Comparison of ENCODE assay signal across 2 cellular contexts in genomic region chr20:3227936-3228749, GRCh38.
TF ChIP-seq lines count a peak whose summit lies in the region.

No MANE protein-coding gene starts in this region.

TF ChIP-seq in HepG2, 621 proteins besides CTCF, POLR2A, EP300 and RAD21 (continues in another document):
- TF ChIP-seq ZBTB33 (CRISPR knock-in tag; IDR thresholded peaks at IDR 0.05) (peak; percentile 30; the same call in 1 of the 2 replicates), ZBTB25 (CRISPR knock-in tag; IDR thresholded peaks at IDR 0.05) (no peak), GPN1 (CRISPR knock-in tag; IDR thresholded peaks at IDR 0.05; ENCODE audit: borderline replicate concordance) (0 out of 2 replicates have a peak, but pooled peaks have one; percentile 68), ZMYM3 (CRISPR knock-in tag; IDR thresholded peaks at IDR 0.05) (no peak), ARNT (IDR thresholded peaks at IDR 0.05) (no peak), TOE1 (CRISPR knock-in tag; IDR thresholded peaks at IDR 0.05) (no peak), SKIL (CRISPR knock-in tag; IDR thresholded peaks at IDR 0.05; ENCODE audit: borderline replicate concordance) (0 out of 2 replicates have a peak, but pooled peaks have one; percentile 18), KDM3A (CRISPR knock-in tag; IDR thresholded peaks at IDR 0.05; ENCODE audit: low read depth) (no peak), RFX1 (IDR thresholded peaks at IDR 0.05) (no peak), ZNF660 (CRISPR knock-in tag; IDR thresholded peaks at IDR 0.05; ENCODE audit: borderline replicate concordance, low read depth) (no peak), IKZF5 (CRISPR knock-in tag; IDR thresholded peaks at IDR 0.05) (no peak), ZNF263 (CRISPR knock-in tag; IDR thresholded peaks at IDR 0.05) (no peak), PCBP2 (optimal IDR thresholded peaks at IDR 0.05; ENCODE audit: low read depth, low read length, poor library complexity, severe bottlenecking) (no peak), FOXO4 (CRISPR knock-in tag; conservative IDR thresholded peaks at IDR 0.05) (no peak), MTA1 (CRISPR knock-in tag; IDR thresholded peaks at IDR 0.05; ENCODE audit: borderline replicate concordance) (peak; percentile 28; the same call in 1 of the 2 replicates), NFIB (CRISPR knock-in tag; IDR thresholded peaks at IDR 0.05; ENCODE audit: borderline replicate concordance) (no peak), MATR3 (CRISPR knock-in tag; IDR thresholded peaks at IDR 0.05) (0 out of 2 replicates have a peak, but pooled peaks have one; percentile 6)

TF ChIP-seq in WTC11, 78 proteins besides CTCF, POLR2A, EP300 and RAD21:
- no peak for TF ChIP-seq IRF1 (CRISPR knock-in tag; IDR thresholded peaks at IDR 0.05)
- TF ChIP-seq SMAD3 (CRISPR knock-in tag; IDR thresholded peaks at IDR 0.05; ENCODE audit: borderline replicate concordance), result no peak
- TF ChIP-seq ZNF121 (CRISPR knock-in tag; IDR thresholded peaks at IDR 0.05), result no peak; the same call in 1 of the 2 replicates
- TF ChIP-seq ZNF425 (CRISPR knock-in tag; conservative IDR thresholded peaks at IDR 0.05), result no peak
- no peak for TF ChIP-seq EMX1 (CRISPR knock-in tag; IDR thresholded peaks at IDR 0.05)
- TF ChIP-seq MAX (CRISPR knock-in tag; IDR thresholded peaks at IDR 0.05), result no peak
- no peak for TF ChIP-seq TEAD1 (CRISPR knock-in tag; IDR thresholded peaks at IDR 0.05)
- no peak for TF ChIP-seq E2F5 (CRISPR knock-in tag; IDR thresholded peaks at IDR 0.05)
- no peak for TF ChIP-seq NR2C2 (CRISPR knock-in tag; IDR thresholded peaks at IDR 0.05)
- TF ChIP-seq ZBTB21 (CRISPR knock-in tag; IDR thresholded peaks at IDR 0.05; ENCODE audit: borderline replicate concordance), result no peak
- no peak for TF ChIP-seq FOXK1 (CRISPR knock-in tag; IDR thresholded peaks at IDR 0.05)
